In the genomic region with DNA sequence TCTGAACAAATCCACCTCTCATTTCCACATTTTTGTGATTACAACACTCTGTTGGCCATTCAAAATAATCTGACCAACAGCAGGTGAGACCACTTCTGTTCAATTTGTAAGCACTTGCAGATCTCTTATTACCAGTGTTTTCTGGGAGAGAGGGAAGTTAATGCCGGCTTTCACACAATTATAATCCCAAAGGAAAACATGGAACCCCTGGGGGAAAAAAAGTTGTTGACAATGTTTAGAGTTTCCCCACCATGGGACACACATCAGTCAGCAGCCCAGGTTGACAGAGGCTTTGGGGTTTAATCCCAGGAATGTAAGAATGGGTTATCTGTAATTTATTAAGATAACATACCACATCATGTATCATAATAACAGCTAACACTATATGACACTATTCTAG, we compare ENCODE assay signal across 24 cellular contexts.
"Had no signal": no experiment of that assay in that cellular context is flagged by ENCODE, and none has a peak within 500 bp of the region (broad histone marks: within the 10 kb centered on the region; RNA-seq: fewer than 3 reads in every experiment).

No MANE protein-coding gene starts in this region.

- H3K4me1 Mint-ChIP-seq: T-cell had no signal

- FAIRE-seq: HepG2, K562, RCC 7860 had no signal

- H3K27ac Mint-ChIP-seq: IgD-negative memory B cell, T-cell had no signal

- H3K27ac ChIP-seq: HL-60, KMS-11 had no signal

- H3K27me3 Mint-ChIP-seq: IgD-negative memory B cell, T-cell had no signal

- DNase-seq: Kasumi-1, MM.1S, NCI-H1092 treated with DMSO at 0.1 percent for 48 hours, NCI-H1436, NCI-H1694, NCI-H187 treated with DMSO at 0.1 percent for 48 hours, NCI-H2029 treated with DMSO at 0.1 percent for 48 hours, NCI-H2171 treated with DMSO at 0.1 percent for 48 hours, NCI-H345, NCI-H446 treated with DMSO at 0.1 percent for 48 hours, NCI-H510A treated with DMSO at 0.1 percent for 48 hours, NCI-H69, Right ventricle myocardium superior, RPMI8226, SIG-M5, SK-N-SH, SW 1271, T-cell had no signal

- H3K36me3 Mint-ChIP-seq: T-cell had no signal

- H3K4me3 Mint-ChIP-seq: IgD-negative memory B cell, T-cell had no signal

- ATAC-seq: HepG2, T-cell had no signal

- H3K9me3 Mint-ChIP-seq: IgD-negative memory B cell had no signal

- H3K9ac ChIP-seq: KMS-11, SK-N-SH had no signal

- H3K4me3 ChIP-seq: K562 had no signal

- H3K9me3 ChIP-seq: SK-N-SH had no signal
